ENCODE assay signal across 29 cellular contexts in the genomic region with DNA sequence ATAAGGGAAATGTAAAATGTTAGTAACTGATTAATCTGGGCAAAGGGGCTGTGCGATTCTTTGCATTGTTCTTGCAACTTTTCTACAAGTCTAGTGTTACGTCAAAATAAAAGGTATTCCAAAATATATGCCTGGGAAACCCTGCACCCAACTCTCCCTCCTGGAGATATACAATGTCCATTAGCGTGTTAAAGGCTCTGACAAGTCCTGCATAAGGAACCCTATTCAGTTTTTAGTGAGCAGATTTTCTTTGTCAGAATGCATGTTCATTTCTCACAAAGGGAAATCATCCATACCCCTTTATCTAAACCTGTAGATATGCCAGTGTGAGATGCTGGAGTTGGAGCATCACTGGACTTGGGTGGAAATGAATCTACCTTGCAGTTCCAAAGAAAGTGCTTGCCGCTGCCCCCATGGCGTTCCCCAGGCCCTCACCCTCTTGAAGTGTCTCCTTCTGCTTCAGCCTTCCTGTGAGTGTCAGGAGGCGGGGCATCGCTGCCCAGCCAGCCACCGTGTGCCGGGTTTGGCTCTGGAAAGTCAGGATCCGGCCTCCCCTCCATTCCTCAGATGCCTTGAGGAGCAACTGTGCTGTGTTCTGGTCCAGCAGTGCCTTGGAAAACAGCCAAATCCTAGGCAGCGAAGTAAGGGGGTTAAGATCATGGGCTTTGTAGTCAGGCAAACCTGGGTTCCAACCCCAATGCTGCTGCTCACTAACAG.
"Had no signal": no experiment of that assay in that cellular context is flagged by ENCODE, and none has a peak within 500 bp of the region (broad histone marks: within the 10 kb centered on the region; RNA-seq: fewer than 3 reads in every experiment).

No MANE protein-coding gene starts in this region.

- H3K27ac ChIP-seq: brain microvascular endothelial cell, KMS-11, Peyer's patch, RWPE1 had no signal

- H3K27ac Mint-ChIP-seq: activated CD4-positive, alpha-beta T cell treated with anti-CD3 and anti-CD28 coated beads, Interleukin-2, amount 10 ng/mL, durations not matched to agents 24 days and 14 days; activated CD8-positive, alpha-beta T cell treated with anti-CD3 and anti-CD28 coated beads for 36 hours; activated naive CD8-positive, alpha-beta T cell treated with anti-CD3 and anti-CD28 coated beads for 36 hours; activated T-cell treated with anti-CD3 and anti-CD28 coated beads, Interleukin-2, amount 50 U/mL, for 72 hours; activated T-helper 17 cell treated with anti-CD3 and anti-CD28 coated beads, Interleukin-2, amount 50 U/mL, for 72 hours had no signal

- H3K9ac ChIP-seq: KMS-11 had no signal

- H3K9me3 ChIP-seq: Peyer's patch had no signal

- H3K36me3 ChIP-seq: brain microvascular endothelial cell, Peyer's patch had no signal

- H3K9me3 Mint-ChIP-seq: activated CD4-positive, alpha-beta T cell treated with anti-CD3 and anti-CD28 coated beads, Interleukin-2, amount 10 ng/mL, durations not matched to agents 24 days and 14 days; activated CD8-positive, alpha-beta T cell treated with anti-CD3 and anti-CD28 coated beads for 36 hours; activated naive CD8-positive, alpha-beta T cell treated with anti-CD3 and anti-CD28 coated beads for 36 hours; activated T-cell treated with anti-CD3 and anti-CD28 coated beads, Interleukin-2, amount 50 U/mL, for 72 hours; activated T-helper 17 cell treated with anti-CD3 and anti-CD28 coated beads, Interleukin-2, amount 50 U/mL, for 72 hours had no signal

- H3K27me3 ChIP-seq: brain microvascular endothelial cell, Peyer's patch had no signal

- H3K27me3 Mint-ChIP-seq: activated CD4-positive, alpha-beta T cell treated with anti-CD3 and anti-CD28 coated beads, Interleukin-2, amount 10 ng/mL, durations not matched to agents 24 days and 14 days; activated CD8-positive, alpha-beta T cell treated with anti-CD3 and anti-CD28 coated beads for 36 hours; activated naive CD8-positive, alpha-beta T cell treated with anti-CD3 and anti-CD28 coated beads for 36 hours had no signal

- H3K4me1 Mint-ChIP-seq: activated CD4-positive, alpha-beta T cell treated with anti-CD3 and anti-CD28 coated beads, Interleukin-2, amount 10 ng/mL, durations not matched to agents 24 days and 14 days; activated naive CD8-positive, alpha-beta T cell treated with anti-CD3 and anti-CD28 coated beads for 36 hours; activated T-helper 17 cell treated with anti-CD3 and anti-CD28 coated beads, Interleukin-2, amount 50 U/mL, for 72 hours had no signal

- H3K4me1 ChIP-seq: Peyer's patch had no signal

- H3K36me3 Mint-ChIP-seq: activated naive CD8-positive, alpha-beta T cell treated with anti-CD3 and anti-CD28 coated beads for 36 hours had no signal

- ATAC-seq: activated CD8-positive, alpha-beta T cell treated with anti-CD3 and anti-CD28 coated beads for 36 hours; activated T-cell treated with anti-CD3 and anti-CD28 coated beads, Interleukin-2, amount 50 U/mL, for 72 hours; activated T-helper 17 cell treated with anti-CD3 and anti-CD28 coated beads, Interleukin-2, amount 50 U/mL, for 72 hours; PC-3; Right ventricle myocardium inferior had no signal

- DNase-seq: activated CD4-positive, alpha-beta T cell treated with anti-CD3 and anti-CD28 coated beads, Interleukin-2, amount 10 ng/mL, durations not matched to agents 24 days and 14 days; activated CD4-positive, alpha-beta T cell treated with anti-CD3 and anti-CD28 coated beads, Interleukin-2, amount 50 U/mL, for 4 hours; activated CD8-positive, alpha-beta T cell treated with anti-CD3 and anti-CD28 coated beads for 36 hours; activated effector memory CD4-positive, alpha-beta T cell treated with anti-CD3 and anti-CD28 coated beads, Interleukin-2, amount 50 U/mL, for 16 hours; activated naive CD4-positive, alpha-beta T cell; activated naive CD4-positive, alpha-beta T cell treated with anti-CD3 and anti-CD28 coated beads, Interleukin-2, amount 50 U/mL, for 16 hours; activated naive CD8-positive, alpha-beta T cell treated with anti-CD3 and anti-CD28 coated beads for 36 hours; activated T-cell treated with anti-CD3 and anti-CD28 coated beads, Interleukin-2, amount 50 U/mL, for 1 hour; activated T-cell treated with anti-CD3 and anti-CD28 coated beads, Interleukin-2, amount 50 U/mL, for 72 hours; amniotic stem cell; aorta; brain microvascular endothelial cell; central memory CD4-positive, alpha-beta T cell; NCI-H1105; NCI-H1417 treated with DMSO at 0.1 percent for 48 hours; NCI-H187 treated with DMSO at 0.1 percent for 48 hours; NCI-H2081; NCI-H2171 treated with DMSO at 0.1 percent for 48 hours; NCI-H226; NCI-H524 treated with DMSO at 0.1 percent for 48 hours; NK-92 treated with Interleukin-12 subunit alpha and Interleukin-12 subunit beta, amount 100 ng/mL, for 24 hours; PC-3; Peyer's patch; SIG-M5; T1000 had no signal

- H3K4me3 ChIP-seq: Peyer's patch had no signal

- H3K4me3 Mint-ChIP-seq: activated CD4-positive, alpha-beta T cell treated with anti-CD3 and anti-CD28 coated beads, Interleukin-2, amount 10 ng/mL, durations not matched to agents 24 days and 14 days; activated CD8-positive, alpha-beta T cell treated with anti-CD3 and anti-CD28 coated beads for 36 hours; activated naive CD8-positive, alpha-beta T cell treated with anti-CD3 and anti-CD28 coated beads for 36 hours; activated T-cell treated with anti-CD3 and anti-CD28 coated beads, Interleukin-2, amount 50 U/mL, for 72 hours; activated T-helper 17 cell treated with anti-CD3 and anti-CD28 coated beads, Interleukin-2, amount 50 U/mL, for 72 hours had no signal

- H3K4me2 ChIP-seq: KMS-11 had no signal
